1 cellular context compared by ENCODE assay signal in the genomic region with DNA sequence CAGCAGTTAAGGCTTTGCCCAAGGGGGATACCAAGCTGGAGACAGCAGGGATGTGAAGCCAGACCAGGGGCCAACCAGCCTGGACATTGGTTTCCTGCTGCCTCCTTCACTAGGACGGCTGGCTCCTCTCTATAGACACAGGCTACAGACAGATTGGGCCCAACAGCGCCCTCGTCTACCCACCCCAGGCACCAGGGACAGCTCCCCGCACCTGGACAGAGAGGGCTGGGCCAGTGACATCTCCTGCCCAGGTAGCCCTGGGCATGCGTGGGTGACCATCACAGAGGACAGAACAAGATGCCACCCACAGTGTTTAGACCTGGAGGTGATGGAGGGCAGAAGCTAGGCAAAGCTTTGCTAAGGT.
TF ChIP-seq lines count a peak whose summit lies in the region.

No MANE protein-coding gene starts in this region.

TF ChIP-seq in SK-N-SH, 30 proteins besides CTCF, POLR2A, EP300 and RAD21 (continued from another document):
- peak; percentile 90 for TF ChIP-seq REST (IDR thresholded peaks at IDR 0.05; ENCODE audit: low read depth, low read length)
- no peak for TF ChIP-seq ZBTB33 (IDR thresholded peaks at IDR 0.05; ENCODE audit: borderline replicate concordance, low read depth)
- TF ChIP-seq RXRA (IDR thresholded peaks at IDR 0.05; ENCODE audit: borderline replicate concordance, low read depth): no peak
- TF ChIP-seq NRF1 (IDR thresholded peaks at IDR 0.05; ENCODE audit: low read depth, low read length): no peak
- TF ChIP-seq CHD2 (IDR thresholded peaks at IDR 0.05; ENCODE audit: low read length, partially characterized antibody): no peak
TF ChIP-seq in SK-N-SH: peak in this region for 2.
